In the genomic region with DNA sequence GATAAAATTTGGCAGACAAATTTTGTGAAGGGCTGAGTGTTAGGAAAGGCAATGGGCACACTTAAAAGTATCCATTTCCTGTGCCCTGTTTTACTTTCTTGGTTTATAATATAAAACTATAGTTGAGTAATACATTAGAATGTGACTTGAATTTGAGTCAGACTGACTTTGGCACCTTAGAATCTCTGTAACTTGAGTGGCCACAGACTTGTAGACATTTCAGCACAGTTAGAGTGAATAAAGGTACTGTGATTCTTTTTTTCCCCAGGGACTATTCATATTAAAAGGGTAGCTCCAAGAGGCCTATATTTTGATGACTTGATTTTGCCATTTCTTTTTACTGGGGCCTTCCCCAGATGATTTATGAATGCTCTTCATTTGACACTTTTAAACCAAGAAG, we compare ENCODE assay signal across 14 cellular contexts. TPM values are rescaled to one million over a fixed set of nuclear protein-coding genes. Genes with fewer than 3 reads are reported as not detected.
A peak's percentile ranks its signal among the peaks of the same experiment; 100 is the strongest.
DNase-seq lines count a peak whose midpoint lies in the region; ATAC-seq and TF ChIP-seq lines count a peak whose summit lies in the region.
"Had no signal": no experiment of that assay in that cellular context is flagged by ENCODE, and none has a peak within 500 bp of the region (broad histone marks: within the 10 kb centered on the region; RNA-seq: fewer than 3 reads in every experiment).

No MANE protein-coding gene starts in this region.

- no peak overlapping the region for H3K9ac ChIP-seq in PC-3 (ENCODE audit: low read length)

- H3K4me2 ChIP-seq in PC-3 (ENCODE audit: low read length): peak overlapping the region; percentile 21; the same call in 1 of the 2 replicates

- H3K27me3 Mint-ChIP-seq in effector memory CD8-positive, alpha-beta T cell: no peaks in the 10 kb centered on the region
- no peaks in the 10 kb centered on the region for H3K27me3 Mint-ChIP-seq in osteocyte (ENCODE audit: unreplicated experiment)
- H3K27me3 Mint-ChIP-seq: memory B cell; stimulated activated memory B cell treated with anti-CD40 and anti-IgM and Interleukin-4, amounts not matched to agents 10 μg/mL and 1 μg/mL and 100 μg/mL, for 72 hours had no signal

- ATAC-seq in PC-3: peak; percentile 91
- ATAC-seq in effector memory CD8-positive, alpha-beta T cell (replicated peaks): no peak
- ATAC-seq: stimulated activated memory B cell treated with anti-CD40 and anti-IgM and Interleukin-4, amounts not matched to agents 10 μg/mL and 1 μg/mL and 100 μg/mL, for 72 hours had no signal

- peaks cover 18% of the 10 kb centered on the region; the same call in 1 of the 2 replicates for H4K20me1 ChIP-seq in PC-3 (ENCODE audit: low read length)

- no peaks in the 10 kb centered on the region for H3K27me3 ChIP-seq in PC-3 (ENCODE audit: low read length)

- H3K27ac ChIP-seq in PC-3 (ENCODE audit: low read length): peak overlapping the region; percentile 52

- BruUV-seq in PC-3 (replicated peaks; lab: Mats Ljungman, UMichigan): no TSS peak

- TF ChIP-seq CTCF in PC-3 (conservative IDR thresholded peaks at IDR 0.05; ENCODE audit: low read depth, low read length) (no peak), osteocyte (IDR thresholded peaks at IDR 0.05) (no peak)

- POLR2A ChIA-PET in PC-3 (lab: Charles Lee; ENCODE audit: unreplicated experiment): no interaction called here

- CTCF ChIA-PET in PC-3 (lab: Charles Lee): no interaction called here

- no peak overlapping the region for H2AFZ ChIP-seq in PC-3 (ENCODE audit: low read length)

- H3K4me1 ChIP-seq in PC-3 (ENCODE audit: insufficient read depth, low read length): peaks cover 25% of the 10 kb centered on the region

- intact Hi-C loops in PC-3 (cut with micrococcal nuclease): no loop called here

- no peaks in the 10 kb centered on the region for H3K9me3 ChIP-seq in PC-3 (ENCODE audit: low read length)

- DNase-seq in EH (ENCODE audit: low read depth) (peak; percentile 76), PC-3 (peak; percentile 67), osteocyte (ENCODE audit: extremely low spot score, unreplicated experiment) (no peak), iPS-NIHi11 (ENCODE audit: low spot score) (no peak), T-helper 1 cell (no peak), NCI-H1417 (lab: John Stamatoyannopoulos, UW) (no peak), NCI-H2171 (lab: John Stamatoyannopoulos, UW) (no peak)
- DNase-seq in effector memory CD8-positive, alpha-beta T cell: no peak
- DNase-seq: anterior cingulate cortex, GDM1, glutamatergic neuron, NCI-H1048 had no signal

- no peak overlapping the region for H3K4me3 Mint-ChIP-seq in effector memory CD8-positive, alpha-beta T cell
- no peak overlapping the region for H3K4me3 Mint-ChIP-seq in osteocyte (ENCODE audit: unreplicated experiment)
- H3K4me3 Mint-ChIP-seq: memory B cell; stimulated activated memory B cell treated with anti-CD40 and anti-IgM and Interleukin-4, amounts not matched to agents 10 μg/mL and 1 μg/mL and 100 μg/mL, for 72 hours had no signal

- H3K9me2 ChIP-seq in PC-3 (replicated peaks; ENCODE audit: low read length): no peaks in the 10 kb centered on the region

- peaks cover 67% of the 10 kb centered on the region for H3K79me2 ChIP-seq in PC-3 (ENCODE audit: low read length)

- H3F3A ChIP-seq in PC-3 (ENCODE audit: low read length, unreplicated experiment): no peaks in the 10 kb centered on the region

- peak overlapping the region; percentile 12 to 75 for H3K27ac Mint-ChIP-seq in effector memory CD8-positive, alpha-beta T cell
- H3K27ac Mint-ChIP-seq in osteocyte (ENCODE audit: unreplicated experiment): peak overlapping the region; percentile 64
- H3K27ac Mint-ChIP-seq: stimulated activated memory B cell treated with anti-CD40 and anti-IgM and Interleukin-4, amounts not matched to agents 10 μg/mL and 1 μg/mL and 100 μg/mL, for 72 hours had no signal

- peaks cover 28 to 64% of the 10 kb centered on the region in 2 donors for H3K4me1 Mint-ChIP-seq in effector memory CD8-positive, alpha-beta T cell (ENCODE audit: low read depth in 2 of 2)
- H3K4me1 Mint-ChIP-seq in osteocyte (ENCODE audit: unreplicated experiment): peaks cover 31% of the 10 kb centered on the region

- no peaks in the 10 kb centered on the region for H3K9me3 Mint-ChIP-seq in effector memory CD8-positive, alpha-beta T cell
- no peaks in the 10 kb centered on the region for H3K9me3 Mint-ChIP-seq in osteocyte (ENCODE audit: unreplicated experiment)
- H3K9me3 Mint-ChIP-seq: memory B cell; stimulated activated memory B cell treated with anti-CD40 and anti-IgM and Interleukin-4, amounts not matched to agents 10 μg/mL and 1 μg/mL and 100 μg/mL, for 72 hours had no signal

- H3K36me3 Mint-ChIP-seq in effector memory CD8-positive, alpha-beta T cell (ENCODE audit: insufficient read depth): peaks cover 9% of the 10 kb centered on the region
- peaks cover 12% of the 10 kb centered on the region for H3K36me3 Mint-ChIP-seq in osteocyte (ENCODE audit: unreplicated experiment)

- no peak overlapping the region for H3K4me3 ChIP-seq in PC-3 (ENCODE audit: low read length)

- peaks cover 10% of the 10 kb centered on the region for H3K36me3 ChIP-seq in PC-3 (ENCODE audit: low read depth, low read length)

RNA-seq across cellular contexts. Expression of gene GBF1, which starts 22.4 kb away (rescaled TPM):
- total RNA-seq in PC-3 (2014; rRNA removed) (25.2 and 31.3 TPM in 2 replicates), osteocyte (58.7 and 59.9 TPM in 2 replicates)

RNA-seq across cellular contexts. Expression of gene PITX3, which starts 26.4 kb away (rescaled TPM):
- total RNA-seq in PC-3 (2014; rRNA removed) (not detected in 2 replicates), osteocyte (0.31 TPM in 1 of 2 replicates, not detected in the other)

RNA-seq across cellular contexts. Expression of gene ELOVL3, which starts 41.6 kb away (rescaled TPM):
- total RNA-seq in PC-3 (2014; rRNA removed) (0.40 TPM in 2 replicates), osteocyte (not detected in 2 replicates)

Comparison
In these comparisons a context has a peak if more than half of its experiments do, and no peak if none do; other contexts are left out.
1. DNase-seq: peak in EH (single experiment) and PC-3 (single experiment); none in effector memory CD8-positive, alpha-beta T cell (0 of 3), osteocyte (single experiment), iPS-NIHi11 (single experiment), T-helper 1 cell (0 of 5), NCI-H1417 (0 of 3) and NCI-H2171 (single experiment).